ENCODE assay signal across 35 cellular contexts in genomic region chr3:107035176-107035575, GRCh38.
"Had no signal": no experiment of that assay in that cellular context is flagged by ENCODE, and none has a peak within 500 bp of the region (broad histone marks: within the 10 kb centered on the region; RNA-seq: fewer than 3 reads in every experiment).

No MANE protein-coding gene starts in this region.

- H3K27me3 ChIP-seq: adrenal gland, cardiac muscle cell had no signal

- H3K9me3 ChIP-seq: adrenal gland had no signal

- ATAC-seq: activated CD8-positive, alpha-beta T cell treated with anti-CD3 and anti-CD28 coated beads for 36 hours; activated naive CD4-positive, alpha-beta T cell treated with anti-CD3 and anti-CD28 coated beads, Interleukin-2, amount 50 U/mL, for 72 hours; activated T-cell treated with anti-CD3 and anti-CD28 coated beads, Interleukin-2, amount 50 U/mL, for 4 hours; activated T-cell treated with anti-CD3 and anti-CD28 coated beads, Interleukin-2, amount 50 U/mL, for 72 hours; activated T-helper 17 cell treated with anti-CD3 and anti-CD28 coated beads, Interleukin-2, amount 50 U/mL, for 72 hours had no signal

- H3K4me3 ChIP-seq: adrenal gland, cardiac muscle cell had no signal

- DNase-seq: activated B cell treated with CpG ODN at 0.5 μM for 24 hours; activated CD4-positive, alpha-beta memory T cell treated with anti-CD3 and anti-CD28 coated beads for 36 hours; activated CD4-positive, alpha-beta T cell treated with anti-CD3 and anti-CD28 coated beads for 4 hours; activated CD4-positive, alpha-beta T cell treated with anti-CD3 and anti-CD28 coated beads, Interleukin-2, amount 10 ng/mL, durations not matched to agents 24 days and 14 days; activated CD4-positive, alpha-beta T cell treated with anti-CD3 and anti-CD28 coated beads, Interleukin-2, amount 50 U/mL, for 1 hour; activated CD4-positive, alpha-beta T cell treated with anti-CD3 and anti-CD28 coated beads, Interleukin-2, amount 50 U/mL, for 4 hours; activated CD4-positive, CD25-positive, alpha-beta regulatory T cell treated with anti-CD3 and anti-CD28 coated beads, Interleukin-2, amount 50 U/mL, for 72 hours; activated CD8-positive, alpha-beta memory T cell treated with anti-CD3 and anti-CD28 coated beads, Interleukin-2, amount 50 U/mL, for 4 hours; activated CD8-positive, alpha-beta T cell treated with anti-CD3 and anti-CD28 coated beads for 36 hours; activated effector memory CD4-positive, alpha-beta T cell treated with anti-CD3 and anti-CD28 coated beads, Interleukin-2, amount 50 U/mL, for 16 hours; activated gamma-delta T cell treated with Interleukin-2 at 50 U/mL for 16 hours; activated naive CD4-positive, alpha-beta T cell; activated naive CD4-positive, alpha-beta T cell treated with anti-CD3 and anti-CD28 coated beads for 36 hours; activated naive CD4-positive, alpha-beta T cell treated with anti-CD3 and anti-CD28 coated beads, Interleukin-2, amount 50 U/mL, for 16 hours; activated naive CD8-positive, alpha-beta T cell treated with anti-CD3 and anti-CD28 coated beads for 36 hours; activated T-cell treated with anti-CD3 and anti-CD28 coated beads for 4 hours; activated T-cell treated with anti-CD3 and anti-CD28 coated beads, Interleukin-2, amount 50 U/mL, for 1 hour; activated T-cell treated with anti-CD3 and anti-CD28 coated beads, Interleukin-2, amount 50 U/mL, for 4 hours; activated T-cell treated with anti-CD3 and anti-CD28 coated beads, Interleukin-2, amount 50 U/mL, for 72 hours; adrenal gland; amniotic stem cell; aorta; caudate nucleus; cerebellar nuclear complex; T-helper 2 cell; T-helper 9 cell had no signal

- H3K27me3 Mint-ChIP-seq: activated B cell treated with CpG ODN at 0.5 μM for 24 hours; activated CD4-positive, alpha-beta memory T cell treated with anti-CD3 and anti-CD28 coated beads for 36 hours; activated CD4-positive, alpha-beta T cell treated with anti-CD3 and anti-CD28 coated beads, Interleukin-2, amount 10 ng/mL, durations not matched to agents 24 days and 14 days; activated CD8-positive, alpha-beta T cell treated with anti-CD3 and anti-CD28 coated beads for 36 hours; activated naive CD8-positive, alpha-beta T cell treated with anti-CD3 and anti-CD28 coated beads for 36 hours had no signal

- H3K4me1 ChIP-seq: adrenal gland had no signal

- H3K36me3 Mint-ChIP-seq: activated CD4-positive, alpha-beta memory T cell treated with anti-CD3 and anti-CD28 coated beads for 36 hours; activated naive CD4-positive, alpha-beta T cell treated with anti-CD3 and anti-CD28 coated beads, Interleukin-2, amount 50 U/mL, for 72 hours; activated naive CD8-positive, alpha-beta T cell treated with anti-CD3 and anti-CD28 coated beads for 36 hours had no signal

- H3K4me3 Mint-ChIP-seq: activated B cell treated with CpG ODN at 0.5 μM for 24 hours; activated CD4-positive, alpha-beta memory T cell treated with anti-CD3 and anti-CD28 coated beads for 36 hours; activated CD4-positive, alpha-beta T cell treated with anti-CD3 and anti-CD28 coated beads, Interleukin-2, amount 10 ng/mL, durations not matched to agents 24 days and 14 days; activated CD8-positive, alpha-beta T cell treated with anti-CD3 and anti-CD28 coated beads for 36 hours; activated naive CD4-positive, alpha-beta T cell treated with anti-CD3 and anti-CD28 coated beads for 36 hours; activated naive CD8-positive, alpha-beta T cell treated with anti-CD3 and anti-CD28 coated beads for 36 hours; activated T-cell treated with anti-CD3 and anti-CD28 coated beads, Interleukin-2, amount 50 U/mL, for 4 hours; activated T-cell treated with anti-CD3 and anti-CD28 coated beads, Interleukin-2, amount 50 U/mL, for 72 hours; activated T-helper 1 cell treated with anti-CD3 and anti-CD28 coated beads, Interleukin-12 subunit alpha, Interleukin-12 subunit beta, Interleukin-2, Interleukin-4 antibody, amounts not matched to agents 30 ng/mL and 10 ng/mL and 1 ng/mL, durations not matched to agents 14 hours and 24 hours and 36 hours; activated T-helper 17 cell treated with anti-CD3 and anti-CD28 coated beads, Interleukin-2, amount 50 U/mL, for 72 hours; brain; central memory CD8-positive, alpha-beta T cell; T-helper 1 cell treated with Interleukin-12 subunit alpha and Interleukin-12 subunit beta and Interleukin-4 antibody, amounts not matched to agents 30 μg/mL and 1 μg/mL, for 36 hours; T-helper 2 cell treated with Interferon-gamma antibody and Interleukin-4, amounts not matched to agents 5 μg/mL and 100 μg/mL, for 36 hours had no signal

- H3K36me3 ChIP-seq: adrenal gland, cardiac muscle cell had no signal

- H3K27ac ChIP-seq: adrenal gland, cardiac muscle cell, VCaP had no signal

- H3K27ac Mint-ChIP-seq: activated B cell treated with CpG ODN at 0.5 μM for 24 hours; activated CD4-positive, alpha-beta memory T cell treated with anti-CD3 and anti-CD28 coated beads for 36 hours; activated CD4-positive, alpha-beta T cell treated with anti-CD3 and anti-CD28 coated beads, Interleukin-2, amount 10 ng/mL, durations not matched to agents 24 days and 14 days; activated CD8-positive, alpha-beta T cell treated with anti-CD3 and anti-CD28 coated beads for 36 hours; activated naive CD4-positive, alpha-beta T cell treated with anti-CD3 and anti-CD28 coated beads for 36 hours; activated naive CD8-positive, alpha-beta T cell treated with anti-CD3 and anti-CD28 coated beads for 36 hours; activated T-cell treated with anti-CD3 and anti-CD28 coated beads, Interleukin-2, amount 50 U/mL, for 72 hours; activated T-helper 1 cell treated with anti-CD3 and anti-CD28 coated beads, Interleukin-12 subunit alpha, Interleukin-12 subunit beta, Interleukin-2, Interleukin-4 antibody, amounts not matched to agents 30 ng/mL and 10 ng/mL and 1 ng/mL, durations not matched to agents 14 hours and 24 hours and 36 hours; activated T-helper 17 cell treated with anti-CD3 and anti-CD28 coated beads, Interleukin-2, amount 50 U/mL, for 72 hours; T-helper 1 cell treated with Interleukin-12 subunit alpha and Interleukin-12 subunit beta and Interleukin-4 antibody, amounts not matched to agents 30 μg/mL and 1 μg/mL, for 36 hours; T-helper 2 cell treated with Interferon-gamma antibody and Interleukin-4, amounts not matched to agents 5 μg/mL and 100 μg/mL, for 36 hours had no signal

- H3K4me1 Mint-ChIP-seq: activated B cell treated with CpG ODN at 0.5 μM for 24 hours; activated CD4-positive, alpha-beta T cell treated with anti-CD3 and anti-CD28 coated beads, Interleukin-2, amount 10 ng/mL, durations not matched to agents 24 days and 14 days; activated naive CD8-positive, alpha-beta T cell treated with anti-CD3 and anti-CD28 coated beads for 36 hours; activated T-helper 17 cell treated with anti-CD3 and anti-CD28 coated beads, Interleukin-2, amount 50 U/mL, for 72 hours; brain; central memory CD8-positive, alpha-beta T cell had no signal
